ENCODE assay signal across 2 cellular contexts in genomic region chr9:134492721-134493470, GRCh38.
TF ChIP-seq lines count a peak whose summit lies in the region.

No MANE protein-coding gene starts in this region.

TF ChIP-seq in A549, 52 proteins besides CTCF, POLR2A, EP300 and RAD21:
- TF ChIP-seq FOSB (CRISPR knock-in tag; IDR thresholded peaks at IDR 0.05): no peak
- TF ChIP-seq ZFP36 (IDR thresholded peaks at IDR 0.05; ENCODE audit: borderline replicate concordance, partially characterized antibody): peak; percentile 65

TF ChIP-seq in IMR-90, 13 proteins besides CTCF, POLR2A, EP300 and RAD21:
- TF ChIP-seq CEBPB (IDR thresholded peaks at IDR 0.05; ENCODE audit: low read depth, low read length) (no peak), BHLHE40 (IDR thresholded peaks at IDR 0.05; ENCODE audit: low read depth, low read length) (no peak), NFE2L2 (IDR thresholded peaks at IDR 0.05; ENCODE audit: low read depth, low read length) (no peak), FOS (IDR thresholded peaks at IDR 0.05; ENCODE audit: low read depth, low read length) (no peak), SMC3 (IDR thresholded peaks at IDR 0.05; ENCODE audit: low read depth, low read length) (no peak), CHD1 (IDR thresholded peaks at IDR 0.05; ENCODE audit: low read depth, low read length) (no peak), ELK1 (IDR thresholded peaks at IDR 0.05; ENCODE audit: borderline replicate concordance, low read depth, low read length) (no peak), RCOR1 (IDR thresholded peaks at IDR 0.05; ENCODE audit: insufficient replicate concordance, low read length) (no peak), USF2 (IDR thresholded peaks at IDR 0.05; ENCODE audit: low read depth, low read length) (no peak), MAFK (IDR thresholded peaks at IDR 0.05; ENCODE audit: low read depth, low read length) (no peak), MXI1 (IDR thresholded peaks at IDR 0.05; ENCODE audit: borderline replicate concordance, low read depth, low read length) (no peak), RFX5 (IDR thresholded peaks at IDR 0.05; ENCODE audit: low read depth, low read length) (no peak), MAZ (IDR thresholded peaks at IDR 0.05; ENCODE audit: borderline replicate concordance, low read depth, low read length) (no peak)
TF ChIP-seq in IMR-90: peak in this region for 0.
